ENCODE assay signal across 8 cellular contexts in genomic region chr12:20950248-20950647, GRCh38.
DNase-seq lines count a peak whose midpoint lies in the region; ATAC-seq, FAIRE-seq and TF ChIP-seq lines count a peak whose summit lies in the region.

No MANE protein-coding gene starts in this region.

- peak; percentile 3 for DNase-seq in NCI-H1436 (lab: John Stamatoyannopoulos, UW)
- DNase-seq in NCI-H1436 treated with DMSO at 0.1 percent for 48 hours (lab: John Stamatoyannopoulos, UW): no peak
- peak; percentile 2 for DNase-seq in NCI-H526 treated with DMSO at 0.1 percent for 48 hours (lab: John Stamatoyannopoulos, UW)
- DNase-seq in erythroblast (lab: John Stamatoyannopoulos, UW): peak; percentile 11 to 43
- no peak for DNase-seq in HTR-8/SVneo (ENCODE audit: insufficient read length, low spot score)
- DNase-seq in activated gamma-delta T cell treated with Interleukin-2 at 50 U/mL for 16 hours: no peak
- DNase-seq in activated T-cell treated with anti-CD3 and anti-CD28 coated beads, Interleukin-2, amount 50 U/mL, for 24 hours: no peak

- H3K36me3 Mint-ChIP-seq in activated T-cell treated with anti-CD3 and anti-CD28 coated beads, Interleukin-2, amount 50 U/mL, for 24 hours (ENCODE audit: low read depth): no peaks in the 10 kb centered on the region

- TF ChIP-seq POLR2A in erythroblast (IDR thresholded peaks at IDR 0.05; ENCODE audit: low read length): no peak

- no peak overlapping the region for H3K4me3 Mint-ChIP-seq in activated T-cell treated with anti-CD3 and anti-CD28 coated beads, Interleukin-2, amount 50 U/mL, for 24 hours

- no peak overlapping the region for H3K27ac Mint-ChIP-seq in activated T-cell treated with anti-CD3 and anti-CD28 coated beads, Interleukin-2, amount 50 U/mL, for 24 hours

- H3K4me1 Mint-ChIP-seq in activated T-cell treated with anti-CD3 and anti-CD28 coated beads, Interleukin-2, amount 50 U/mL, for 24 hours (ENCODE audit: low read depth): no peaks in the 10 kb centered on the region

- no peaks in the 10 kb centered on the region for H3K9me3 Mint-ChIP-seq in activated T-cell treated with anti-CD3 and anti-CD28 coated beads, Interleukin-2, amount 50 U/mL, for 24 hours

- no peak for FAIRE-seq in HTR-8/SVneo (lab: Jason Lieb, UNC)

- no peaks in the 10 kb centered on the region for H3K27me3 Mint-ChIP-seq in activated T-cell treated with anti-CD3 and anti-CD28 coated beads, Interleukin-2, amount 50 U/mL, for 24 hours

- peak; percentile 81 for ATAC-seq in HG02938 (IDR thresholded peaks at IDR 0.05; ENCODE audit: unreplicated experiment)

Comparison
In these comparisons a context has a peak if more than half of its experiments do, and no peak if none do; other contexts are left out.
1. DNase-seq: peak in NCI-H1436 (single experiment), NCI-H526 treated with DMSO at 0.1 percent for 48 hours (single experiment) and erythroblast (2 of 2); none in NCI-H1436 treated with DMSO at 0.1 percent for 48 hours (single experiment), HTR-8/SVneo (single experiment), activated gamma-delta T cell treated with Interleukin-2 at 50 U/mL for 16 hours (single experiment) and activated T-cell treated with anti-CD3 and anti-CD28 coated beads, Interleukin-2, amount 50 U/mL, for 24 hours (single experiment).